In the genomic region with DNA sequence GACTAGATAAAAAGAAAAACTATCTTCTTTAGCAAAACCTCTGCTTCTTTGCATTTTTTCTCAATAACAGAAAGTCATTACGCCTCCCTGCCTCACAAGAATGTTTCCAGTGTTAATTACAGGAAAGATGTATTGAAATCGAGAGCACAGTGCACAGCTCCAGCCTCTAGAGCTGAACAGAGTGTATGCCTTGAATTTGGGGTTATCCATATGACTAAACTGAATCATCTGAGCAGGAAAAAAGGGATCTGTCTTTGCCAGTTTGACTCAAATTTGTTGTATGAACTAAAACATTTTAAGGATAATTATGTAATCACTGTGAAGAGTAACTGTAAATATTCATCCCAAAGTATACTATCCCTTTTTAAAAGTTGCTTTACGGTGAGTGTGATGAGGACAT, we compare ENCODE assay signal across 20 cellular contexts.
DNase-seq lines count a peak whose midpoint lies in the region; ATAC-seq and TF ChIP-seq lines count a peak whose summit lies in the region.
"Had no signal": no experiment of that assay in that cellular context is flagged by ENCODE, and none has a peak within 500 bp of the region (broad histone marks: within the 10 kb centered on the region; RNA-seq: fewer than 3 reads in every experiment).

No MANE protein-coding gene starts in this region.

- H4K91ac ChIP-seq in neuronal stem cell (ENCODE audit: low read depth, low read length, poor library complexity): no peak overlapping the region

- H3K4me1 ChIP-seq in endodermal cell (ENCODE audit: control insufficient read depth, insufficient read depth, low read length) (no peaks in the 10 kb centered on the region), neuronal stem cell (ENCODE audit: control insufficient read depth in 2 of 2, insufficient read depth in 1 of 2, low read depth in 1 of 2, low read length in 2 of 2) (peaks cover 4 to 30% of the 10 kb centered on the region in 2 donors)
- H3K4me1 ChIP-seq: ascending aorta had no signal

- no peak overlapping the region for H2AFZ ChIP-seq in neuronal stem cell (ENCODE audit: low read length)

- 0 out of 2 replicates have a peak, but pooled peaks cover under 1% of the 10 kb centered on the region for H3K36me3 Mint-ChIP-seq in HFFc6 (ENCODE audit: low read depth)
- no peaks in the 10 kb centered on the region for H3K36me3 Mint-ChIP-seq in endodermal cell (ENCODE audit: low read depth)
- H3K36me3 Mint-ChIP-seq: natural killer cell had no signal

- H3K4me3 ChIP-seq in endodermal cell (ENCODE audit: low read length): no peak overlapping the region
- H3K4me3 ChIP-seq in neuronal stem cell (ENCODE audit: low read length in 2 of 2): no peak overlapping the region
- H3K4me3 ChIP-seq: ascending aorta, thoracic aorta had no signal

- peaks cover 8% of the 10 kb centered on the region for H3K36me3 ChIP-seq in endodermal cell (ENCODE audit: control insufficient read depth, insufficient read depth, low read length)
- peaks cover 0 to 15% of the 10 kb centered on the region in 2 donors for H3K36me3 ChIP-seq in neuronal stem cell (replicated peaks in 1 of 2; ENCODE audit: control insufficient read depth in 2 of 2, insufficient read depth in 2 of 2, low read length in 2 of 2)
- H3K36me3 ChIP-seq: thoracic aorta had no signal

- H3K14ac ChIP-seq in neuronal stem cell (ENCODE audit: low read length): no peak overlapping the region

- peak overlapping the region; percentile 57 for H3K4me3 Mint-ChIP-seq in HFFc6
- H3K4me3 Mint-ChIP-seq in endodermal cell: no peak overlapping the region
- H3K4me3 Mint-ChIP-seq: activated naive CD8-positive, alpha-beta T cell; activated T-helper 17 cell treated with anti-CD3 and anti-CD28 coated beads, Interleukin-2, amount 50 U/mL, for 72 hours; natural killer cell had no signal

- H2BK5ac ChIP-seq in neuronal stem cell (ENCODE audit: low read length): no peak overlapping the region

- H3K27me3 Mint-ChIP-seq in HFFc6 (ENCODE audit: insufficient read depth): no peaks in the 10 kb centered on the region
- no peaks in the 10 kb centered on the region for H3K27me3 Mint-ChIP-seq in endodermal cell (ENCODE audit: insufficient read depth)
- H3K27me3 Mint-ChIP-seq: activated naive CD8-positive, alpha-beta T cell; activated T-helper 17 cell treated with anti-CD3 and anti-CD28 coated beads, Interleukin-2, amount 50 U/mL, for 72 hours had no signal

- no peak overlapping the region for H2AK5ac ChIP-seq in neuronal stem cell (ENCODE audit: low read depth, low read length)

- H2BK15ac ChIP-seq in neuronal stem cell (ENCODE audit: low read length): no peak overlapping the region

- DNase-seq in HFFc6: no peak
- peak; percentile 40 for DNase-seq in NCI-H748 (lab: John Stamatoyannopoulos, UW; ENCODE audit: unreplicated experiment)
- DNase-seq in endodermal cell: no peak
- peak; percentile 18 for DNase-seq in neuronal stem cell (ENCODE audit: low spot score)
- no peak for DNase-seq in mucosa of gallbladder (ENCODE audit: low spot score)
- no peak for DNase-seq in left ventricle myocardium superior
- DNase-seq: activated CD4-positive, alpha-beta T cell treated with anti-CD3 and anti-CD28 coated beads, Interleukin-2, amount 50 U/mL, for 48 hours; activated CD4-positive, CD25-positive, alpha-beta regulatory T cell; activated CD8-positive, alpha-beta memory T cell treated with anti-CD3 and anti-CD28 coated beads, Interleukin-2, amount 50 U/mL, for 48 hours; natural killer cell; NCI-H146; NCI-H526 treated with DMSO at 0.1 percent for 48 hours; OCI-M1; stimulated activated CD4-positive, alpha-beta T cell treated with anti-CD3 and anti-CD28 coated beads, Interleukin-15, amount 100 ng/mL, for 24 hours; stimulated activated naive CD8-positive, alpha-beta T cell treated with anti-CD3 and anti-CD28 coated beads, Interleukin-15, Interleukin-2, amounts not matched to agents 100 U/mL and 50 U/mL, for 24 hours had no signal

- H3K27ac ChIP-seq in endodermal cell (ENCODE audit: low read depth, low read length) (peak overlapping the region; percentile 5), neuronal stem cell (replicated peaks; ENCODE audit: low read length) (no peak overlapping the region)
- H3K27ac ChIP-seq: ascending aorta, thoracic aorta had no signal

- H3K9me3 Mint-ChIP-seq in HFFc6: no peaks in the 10 kb centered on the region
- H3K9me3 Mint-ChIP-seq in endodermal cell: no peaks in the 10 kb centered on the region
- H3K9me3 Mint-ChIP-seq: activated T-helper 17 cell treated with anti-CD3 and anti-CD28 coated beads, Interleukin-2, amount 50 U/mL, for 72 hours; natural killer cell had no signal

- H3K9me3 ChIP-seq in endodermal cell (ENCODE audit: control insufficient read depth, low read length): no peaks in the 10 kb centered on the region
- H3K9me3 ChIP-seq in neuronal stem cell (replicated peaks in 1 of 2; ENCODE audit: control insufficient read depth in 2 of 2, insufficient read depth in 1 of 2, low read depth in 1 of 2, low read length in 2 of 2): no peaks in the 10 kb centered on the region
- H3K9me3 ChIP-seq: ascending aorta, thoracic aorta had no signal

- 72 to 86% methylated on average over 2 to 3 of the region's 3 CpGs for WGBS in endodermal cell (ENCODE audit: insufficient coverage in 1 of 2, insufficient read length in 1 of 2), 2 experiments
- WGBS in neuronal stem cell (ENCODE audit: extremely low coverage in 2 of 2, insufficient read length in 2 of 2, insufficient replicate concordance in 1 of 2), 2 donors: no CpG with 5 or more reads among the region's 3 CpGs

- H3K27me3 ChIP-seq in endodermal cell (ENCODE audit: control insufficient read depth, insufficient read depth, low read length, poor library complexity, severe bottlenecking): no peaks in the 10 kb centered on the region
- no peaks in the 10 kb centered on the region for H3K27me3 ChIP-seq in neuronal stem cell (ENCODE audit: control insufficient read depth in 3 of 3, insufficient read depth in 3 of 3, low read depth in 1 of 3, low read length in 3 of 3)
- H3K27me3 ChIP-seq: ascending aorta had no signal

- H3K27ac Mint-ChIP-seq in HFFc6 (peak overlapping the region; percentile 72), endodermal cell (no peak overlapping the region)
- H3K27ac Mint-ChIP-seq: activated naive CD8-positive, alpha-beta T cell; activated T-helper 17 cell treated with anti-CD3 and anti-CD28 coated beads, Interleukin-2, amount 50 U/mL, for 72 hours; natural killer cell had no signal

- H2BK120ac ChIP-seq in neuronal stem cell (ENCODE audit: low read depth, low read length): no peak overlapping the region

- no peak overlapping the region for H2BK12ac ChIP-seq in neuronal stem cell (ENCODE audit: low read length)

- TF ChIP-seq CTCF in HFFc6 (IDR thresholded peaks at IDR 0.05): no peak
- no peak for TF ChIP-seq CTCF in endodermal cell (conservative IDR thresholded peaks at IDR 0.05)

- H3K4ac ChIP-seq in neuronal stem cell (ENCODE audit: low read length): no peak overlapping the region

- peaks cover 70% of the 10 kb centered on the region for H3K4me1 Mint-ChIP-seq in HFFc6 (ENCODE audit: low read depth)
- H3K4me1 Mint-ChIP-seq in endodermal cell: no peaks in the 10 kb centered on the region

- no peak for ATAC-seq in HG03196 (IDR thresholded peaks at IDR 0.05; ENCODE audit: unreplicated experiment)
- no peak for ATAC-seq in left ventricle myocardium superior
- ATAC-seq: activated T-helper 17 cell treated with anti-CD3 and anti-CD28 coated beads, Interleukin-2, amount 50 U/mL, for 72 hours; natural killer cell; stimulated activated naive CD8-positive, alpha-beta T cell treated with anti-CD3 and anti-CD28 coated beads, Interleukin-15, Interleukin-2, amounts not matched to agents 100 U/mL and 50 U/mL, for 24 hours had no signal

- no peak overlapping the region for H3K9ac ChIP-seq in endodermal cell (ENCODE audit: extremely low read depth, low read length, poor library complexity, severe bottlenecking)
- no peak overlapping the region for H3K9ac ChIP-seq in neuronal stem cell (ENCODE audit: low read depth, low read length, poor library complexity)

- H3K79me1 ChIP-seq in neuronal stem cell (ENCODE audit: low read depth, low read length): no peaks in the 10 kb centered on the region

- H4K8ac ChIP-seq in neuronal stem cell (ENCODE audit: low read depth, low read length): no peak overlapping the region

- no peak overlapping the region for H3K18ac ChIP-seq in neuronal stem cell (ENCODE audit: low read length)

- H3K23ac ChIP-seq in neuronal stem cell (ENCODE audit: low read depth, low read length, poor library complexity): no peak overlapping the region

- no peak overlapping the region for H3K4me2 ChIP-seq in neuronal stem cell (ENCODE audit: insufficient read depth, low read length, poor library complexity, severe bottlenecking)

- intact Hi-C loops in left ventricle myocardium superior (cut with micrococcal nuclease): no loop called here

Comparison
In these comparisons a context has a peak if more than half of its experiments do, and no peak if none do; other contexts are left out.
1. DNase-seq: peak in NCI-H748 (single experiment) and neuronal stem cell (single experiment); none in HFFc6 (single experiment), endodermal cell (single experiment), mucosa of gallbladder (single experiment) and left ventricle myocardium superior (single experiment).